ENCODE assay signal across 36 cellular contexts in the genomic region with DNA sequence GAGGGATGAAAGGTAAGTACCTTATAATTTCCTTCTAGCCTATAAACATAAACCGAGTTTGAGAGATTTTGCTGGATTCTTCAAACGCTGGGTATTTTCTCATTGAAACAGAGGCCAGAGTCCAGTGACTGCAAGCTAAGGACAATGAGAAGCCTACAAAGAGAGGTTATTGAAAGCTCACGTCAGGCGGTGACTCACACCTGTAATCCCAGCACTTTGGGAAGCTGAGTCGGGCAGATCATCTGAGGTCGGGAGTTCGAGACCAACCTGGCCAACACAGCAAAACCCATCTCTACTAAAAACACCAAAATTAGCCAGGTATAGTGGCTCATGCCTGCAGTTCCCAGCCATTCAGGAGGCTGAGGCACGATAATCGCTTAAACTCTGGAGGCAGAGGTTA. TPM values are rescaled to one million over a fixed set of nuclear protein-coding genes. Genes with fewer than 3 reads are reported as not detected.
"Had no signal": no experiment of that assay in that cellular context is flagged by ENCODE, and none has a peak within 500 bp of the region (broad histone marks: within the 10 kb centered on the region; RNA-seq: fewer than 3 reads in every experiment).

No MANE protein-coding gene starts in this region.

- H3K36me3 ChIP-seq: MG63 had no signal

- H3K4me3 ChIP-seq: MG63 had no signal

- DNase-seq: Karpas-422, Kasumi-1, MG63, MM.1S, MV-4-11, NCI-H1048, NCI-H1092, NCI-H1092 treated with DMSO at 0.1 percent for 48 hours, NCI-H1105, NCI-H1105 treated with DMSO at 0.1 percent for 48 hours, NCI-H1417, NCI-H1417 treated with DMSO at 0.1 percent for 48 hours, NCI-H1436, NCI-H1436 treated with DMSO at 0.1 percent for 48 hours, NCI-H146, NCI-H1694, NCI-H1694 treated with DMSO at 0.1 percent for 48 hours, NCI-H187, NCI-H187 treated with DMSO at 0.1 percent for 48 hours, NCI-H1930, NCI-H2029, NCI-H2029 treated with DMSO at 0.1 percent for 48 hours, NCI-H2081, NCI-H2081 treated with DMSO at 0.1 percent for 48 hours, NCI-H2107, NCI-H2171, NCI-H2171 treated with DMSO at 0.1 percent for 48 hours, NCI-H2227 treated with DMSO at 0.1 percent for 48 hours, NCI-H226, NCI-H345, NCI-H446, NCI-H446 treated with DMSO at 0.1 percent for 48 hours, NCI-H510A, NCI-H510A treated with DMSO at 0.1 percent for 48 hours had no signal

RNA-seq across cellular contexts. Expression of a gene that starts 15.0 kb away (rescaled TPM):
- total RNA-seq: MCF 10A, NCI-H460 had no signal

RNA-seq across cellular contexts. Expression of a gene that starts 24.1 kb away (rescaled TPM):
- total RNA-seq: MCF 10A, NCI-H460 had no signal
